Comparison of ENCODE assay signal across 11 cellular contexts in the genomic region with DNA sequence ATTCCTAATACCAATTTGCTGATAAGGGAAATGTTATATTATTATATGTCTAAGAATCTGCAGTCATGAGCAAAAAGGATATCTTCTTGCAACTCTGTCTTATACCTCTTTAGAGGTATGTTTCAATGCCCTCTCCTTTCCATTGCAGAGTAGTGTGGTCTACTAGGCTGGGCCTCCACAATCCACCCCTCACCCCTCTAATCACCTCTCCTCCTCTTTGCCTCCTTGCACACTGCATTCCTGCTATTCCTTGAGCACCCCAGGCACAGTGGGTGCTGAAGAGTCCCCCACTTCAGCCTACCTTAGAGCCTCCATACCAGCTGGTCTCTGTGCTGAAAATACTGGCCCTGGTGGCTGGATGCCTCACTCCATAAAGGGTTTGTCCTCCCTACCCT. TPM values are rescaled to one million over a fixed set of nuclear protein-coding genes. Genes with fewer than 3 reads are reported as not detected.
DNase-seq lines count a peak whose midpoint lies in the region; ATAC-seq and TF ChIP-seq lines count a peak whose summit lies in the region.
"Had no signal": no experiment of that assay in that cellular context is flagged by ENCODE, and none has a peak within 500 bp of the region (broad histone marks: within the 10 kb centered on the region; RNA-seq: fewer than 3 reads in every experiment).

No MANE protein-coding gene starts in this region.

- H3K4me1 Mint-ChIP-seq in activated CD8-positive, alpha-beta memory T cell treated with anti-CD3 and anti-CD28 coated beads, Interleukin-2, amount 10 ng/mL, durations not matched to agents 7 days and 5 days = peaks cover 70% of the 10 kb centered on the region

- H3K27me3 ChIP-seq in adipocyte (replicated peaks; ENCODE audit: control insufficient read depth, insufficient read depth, low read length) (no peaks in the 10 kb centered on the region), tibial artery (no peaks in the 10 kb centered on the region), WERI-Rb-1 (ENCODE audit: insufficient read depth, low read depth, severe bottlenecking) (no peaks in the 10 kb centered on the region), testis (no peaks in the 10 kb centered on the region)

- H3K4me3 ChIP-seq in adipocyte (ENCODE audit: low read length) (peak overlapping the region; percentile 12), tibial artery (no peak overlapping the region), WERI-Rb-1 (ENCODE audit: low read depth, low read length) (no peak overlapping the region), testis (no peak overlapping the region)

- peaks cover 14% of the 10 kb centered on the region for H3K9me3 Mint-ChIP-seq in activated CD8-positive, alpha-beta memory T cell treated with anti-CD3 and anti-CD28 coated beads, Interleukin-2, amount 10 ng/mL, durations not matched to agents 7 days and 5 days (ENCODE audit: low read depth)
- H3K9me3 Mint-ChIP-seq: WTC11 had no signal

- peak overlapping the region; percentile 85 for H3K9ac ChIP-seq in adipocyte (ENCODE audit: low read length)

- DNase-seq in activated CD8-positive, alpha-beta memory T cell treated with anti-CD3 and anti-CD28 coated beads, Interleukin-2, amount 10 ng/mL, durations not matched to agents 7 days and 5 days = peak; percentile 46
- no peak for DNase-seq in activated CD8-positive, alpha-beta memory T cell treated with anti-CD3 and anti-CD28 coated beads, Interleukin-2, amount 50 U/mL, for 48 hours
- DNase-seq in adipocyte (ENCODE audit: low read depth) (no peak), tibial artery (no peak), WERI-Rb-1 (no peak), hippocampal formation (lab: John Stamatoyannopoulos, UW) (no peak), testis (no peak)
- DNase-seq: effector CD4-positive, alpha-beta T cell; NCI-H187 treated with DMSO at 0.1 percent for 48 hours had no signal

- CTCF ChIA-PET in activated CD8-positive, alpha-beta memory T cell treated with anti-CD3 and anti-CD28 coated beads, Interleukin-2, amount 10 ng/mL, durations not matched to agents 7 days and 5 days (lab: Charles Lee) = interaction anchor here (0.9 to 4.3 kb wide), 9 partner anchors 8 to 317 kb away, joined by 3 to 29 read pairs (median 4); partner anchors contain the start of gene ARMC2

- ATAC-seq in activated CD8-positive, alpha-beta memory T cell treated with anti-CD3 and anti-CD28 coated beads, Interleukin-2, amount 10 ng/mL, durations not matched to agents 7 days and 5 days = peak; percentile 51
- ATAC-seq in HG03039 (IDR thresholded peaks at IDR 0.05; ENCODE audit: unreplicated experiment) = peak; percentile 21
- ATAC-seq: WTC11 had no signal

- no peak for TF ChIP-seq POLR2A in testis (IDR thresholded peaks at IDR 0.05)

- H3K27me3 Mint-ChIP-seq in activated CD8-positive, alpha-beta memory T cell treated with anti-CD3 and anti-CD28 coated beads, Interleukin-2, amount 10 ng/mL, durations not matched to agents 7 days and 5 days = peaks cover 3% of the 10 kb centered on the region

- intact Hi-C loops in tibial artery (cut with DNase I; ENCODE audit: low total_unique reads) = no loop called here
- intact Hi-C loops in testis (cut with DNase I; ENCODE audit: low total_unique reads) = no loop called here

- peak overlapping the region; percentile 68 to 79 for H3K27ac ChIP-seq in tibial artery
- H3K27ac ChIP-seq in WERI-Rb-1 = no peak overlapping the region
- no peak overlapping the region for H3K27ac ChIP-seq in testis

- H3K27ac Mint-ChIP-seq in activated CD8-positive, alpha-beta memory T cell treated with anti-CD3 and anti-CD28 coated beads, Interleukin-2, amount 10 ng/mL, durations not matched to agents 7 days and 5 days = peak overlapping the region; percentile 100
- H3K27ac Mint-ChIP-seq: WTC11 had no signal

- peak overlapping the region; percentile 62 for H3K4me3 Mint-ChIP-seq in activated CD8-positive, alpha-beta memory T cell treated with anti-CD3 and anti-CD28 coated beads, Interleukin-2, amount 10 ng/mL, durations not matched to agents 7 days and 5 days
- H3K4me3 Mint-ChIP-seq: WTC11 had no signal

- H3K4me1 ChIP-seq in adipocyte (ENCODE audit: control insufficient read depth, insufficient read depth, low read length) (peaks cover 81% of the 10 kb centered on the region), tibial artery (peaks cover 0 to 73% (median 42%) of the 10 kb centered on the region in 4 donors), testis (no peaks in the 10 kb centered on the region)

- H3K36me3 ChIP-seq in adipocyte (ENCODE audit: control insufficient read depth, insufficient read depth, low read length, severe bottlenecking) = peaks cover 4% of the 10 kb centered on the region
- H3K36me3 ChIP-seq in tibial artery = peaks cover 0 to 4% (median 0%) of the 10 kb centered on the region in 3 donors
- no peaks in the 10 kb centered on the region for H3K36me3 ChIP-seq in WERI-Rb-1
- H3K36me3 ChIP-seq in testis (ENCODE audit: low read depth, missing control alignments) = no peaks in the 10 kb centered on the region

- H3K9me3 ChIP-seq in adipocyte (ENCODE audit: control insufficient read depth, low read length) (no peaks in the 10 kb centered on the region), tibial artery (no peaks in the 10 kb centered on the region), WERI-Rb-1 (ENCODE audit: severe bottlenecking) (no peaks in the 10 kb centered on the region), testis (no peaks in the 10 kb centered on the region)

- TF ChIP-seq CTCF in tibial artery (IDR thresholded peaks at IDR 0.05) = no peak
- TF ChIP-seq CTCF in WERI-Rb-1 (IDR thresholded peaks at IDR 0.05; ENCODE audit: low read depth, low read length) = no peak
- no peak for TF ChIP-seq CTCF in testis (IDR thresholded peaks at IDR 0.05)

- H3K36me3 Mint-ChIP-seq in activated CD8-positive, alpha-beta memory T cell treated with anti-CD3 and anti-CD28 coated beads, Interleukin-2, amount 10 ng/mL, durations not matched to agents 7 days and 5 days = peaks cover 76% of the 10 kb centered on the region
- H3K36me3 Mint-ChIP-seq: WTC11 had no signal

RNA-seq across cellular contexts. Expression of gene ARMC2, which starts 26.9 kb away (rescaled TPM):
- 10 to 100 TPM; 10.8 to 19.2 TPM for total RNA-seq in activated CD8-positive, alpha-beta memory T cell treated with anti-CD3 and anti-CD28 coated beads, Interleukin-2, amount 10 ng/mL, durations not matched to agents 7 days and 5 days
- 10 to 100 TPM; 24.0 to 51.4 TPM for total RNA-seq in testis
- 78.6 TPM for polyA plus RNA-seq in testis (ENCODE audit: insufficient read depth, low read depth, low replicate concordance)

Comparison
In these comparisons a context has a peak if more than half of its experiments do, and no peak if none do; other contexts are left out.
1. H3K27ac ChIP-seq: peak in tibial artery (2 of 2); none in WERI-Rb-1 (single experiment) and testis (0 of 2).